ENCODE assay signal across 2 cellular contexts in genomic region chr22:20464096-20464614, GRCh38.
TF ChIP-seq lines count a peak whose summit lies in the region.

No MANE protein-coding gene starts in this region.

TF ChIP-seq in liver, 16 proteins besides CTCF, POLR2A, EP300 and RAD21:
- TF ChIP-seq EGR1 (IDR thresholded peaks at IDR 0.05; ENCODE audit: low read depth in 2 of 2) (no peak), YY1 (IDR thresholded peaks at IDR 0.05) (no peak), HNF4G (IDR thresholded peaks at IDR 0.05) (no peak), FOXA1 (IDR thresholded peaks at IDR 0.05) (no peak), SP1 (IDR thresholded peaks at IDR 0.05) (no peak), HNF4A (conservative IDR thresholded peaks at IDR 0.05) (no peak), RXRA (IDR thresholded peaks at IDR 0.05) (no peak), GABPA (IDR thresholded peaks at IDR 0.05 in 1 of 2, conservative IDR thresholded peaks at IDR 0.05 in 1 of 2) (no peak), REST (IDR thresholded peaks at IDR 0.05) (no peak), JUND (IDR thresholded peaks at IDR 0.05) (no peak), NR2F2 (IDR thresholded peaks at IDR 0.05) (no peak), ZBTB33 (IDR thresholded peaks at IDR 0.05) (no peak), MAX (IDR thresholded peaks at IDR 0.05) (no peak), ATF3 (IDR thresholded peaks at IDR 0.05) (no peak), TAF1 (conservative IDR thresholded peaks at IDR 0.05) (no peak), FOXA2 (IDR thresholded peaks at IDR 0.05) (no peak)

TF ChIP-seq in HepG2, 621 proteins besides CTCF, POLR2A, EP300 and RAD21:
- no peak for TF ChIP-seq ZBTB7B (CRISPR knock-in tag; IDR thresholded peaks at IDR 0.05)
- TF ChIP-seq EZH2 (conservative IDR thresholded peaks at IDR 0.05; ENCODE audit: low read depth, low read length) = no peak
